9 cellular contexts compared by ENCODE assay signal in the genomic region with DNA sequence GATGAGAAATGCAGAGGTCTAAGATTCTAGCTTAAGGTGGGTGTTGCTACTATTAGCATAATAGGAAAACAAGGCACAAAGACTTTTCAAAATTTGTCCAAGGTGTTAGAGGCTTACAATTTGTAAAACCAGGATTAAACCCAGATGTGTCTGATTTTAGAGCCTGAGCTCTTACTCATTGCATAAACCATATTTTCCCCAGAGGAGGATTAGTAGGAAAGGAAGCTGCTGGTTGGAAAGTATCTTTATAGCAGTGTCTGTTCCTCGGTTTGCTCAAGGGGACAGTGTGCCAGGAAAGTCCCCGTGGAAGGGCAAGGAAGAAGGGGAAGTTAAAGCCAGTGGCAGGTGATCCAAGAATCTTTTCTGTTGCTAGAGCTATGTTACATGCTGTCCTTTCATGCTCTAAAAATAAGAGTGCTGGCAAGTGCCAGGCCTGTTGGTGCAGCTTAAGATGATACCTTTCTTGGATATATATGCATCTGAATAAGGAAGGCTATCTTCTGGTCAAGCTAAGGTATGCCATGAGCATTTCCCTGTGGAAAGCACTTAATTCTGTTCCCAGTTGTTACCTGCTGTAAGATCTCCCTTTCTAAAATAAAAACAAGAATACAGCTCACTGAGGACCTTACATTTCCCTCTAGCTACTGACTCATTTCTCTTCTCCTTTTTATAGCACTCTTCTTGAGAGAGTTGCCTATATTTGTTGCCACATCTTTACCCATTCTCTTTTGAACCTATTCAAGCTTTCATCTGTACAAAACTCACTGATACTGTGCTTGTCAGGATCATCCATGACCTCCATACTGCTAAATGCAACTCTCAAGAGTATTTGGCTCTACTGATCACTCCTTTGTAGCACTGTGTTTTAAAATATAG. TPM values are rescaled to one million over a fixed set of nuclear protein-coding genes. Genes with fewer than 3 reads are reported as not detected.
DNase-seq lines count a peak whose midpoint lies in the region; ATAC-seq lines count a peak whose summit lies in the region.
"Had no signal": no experiment of that assay in that cellular context is flagged by ENCODE, and none has a peak within 500 bp of the region (broad histone marks: within the 10 kb centered on the region; RNA-seq: fewer than 3 reads in every experiment).

No MANE protein-coding gene starts in this region.

- H3K27me3 ChIP-seq in mesenchymal stem cell (ENCODE audit: control insufficient read depth in 1 of 2, insufficient read depth in 1 of 2, low read length in 2 of 2) = no peaks in the 10 kb centered on the region
- H3K27me3 ChIP-seq: sigmoid colon had no signal

- H3K27ac ChIP-seq in mesenchymal stem cell (ENCODE audit: low read length, poor library complexity, severe bottlenecking) = no peak overlapping the region
- H3K27ac ChIP-seq: sigmoid colon had no signal

- no peak overlapping the region for H2BK5ac ChIP-seq in mesenchymal stem cell (ENCODE audit: low read depth, low read length, poor library complexity, severe bottlenecking)

- no peak overlapping the region for H2BK120ac ChIP-seq in mesenchymal stem cell (ENCODE audit: low read depth, low read length)

- H3K27me3 Mint-ChIP-seq in dendritic cell treated with granulocyte-macrophage colony-stimulating factor and Interleukin-4, amounts not matched to agents 40 ng/mL and 50 ng/mL, for 4 days = no peaks in the 10 kb centered on the region

- ATAC-seq in GM19395 (IDR thresholded peaks at IDR 0.05; ENCODE audit: unreplicated experiment) (peak; percentile 70), HG03103 (IDR thresholded peaks at IDR 0.05; ENCODE audit: low read depth, unreplicated experiment) (peak; percentile 63), HG03139 (IDR thresholded peaks at IDR 0.05; ENCODE audit: unreplicated experiment) (no peak), left colon (no peak)

- H3K4me1 ChIP-seq in mesenchymal stem cell (ENCODE audit: control insufficient read depth, insufficient read depth, low read depth, low read length) = peaks cover 3% of the 10 kb centered on the region

- no peak overlapping the region for H3K4ac ChIP-seq in mesenchymal stem cell (ENCODE audit: low read depth in 1 of 2, low read length in 2 of 2)

- H4K91ac ChIP-seq in mesenchymal stem cell (ENCODE audit: low read length) = no peak overlapping the region

- intact Hi-C loops in dendritic cell treated with granulocyte-macrophage colony-stimulating factor and Interleukin-4, amounts not matched to agents 40 ng/mL and 50 ng/mL, for 4 days (cut with micrococcal nuclease) = no loop called here
- intact Hi-C loops in left colon (cut with DNase I, micrococcal nuclease) = no loop called here

- peaks cover 84% of the 10 kb centered on the region for H3K4me1 Mint-ChIP-seq in dendritic cell treated with granulocyte-macrophage colony-stimulating factor and Interleukin-4, amounts not matched to agents 40 ng/mL and 50 ng/mL, for 4 days (ENCODE audit: low read depth)

- H3K18ac ChIP-seq in mesenchymal stem cell (ENCODE audit: low read depth in 1 of 2, low read length in 2 of 2) = no peak overlapping the region

- 63% methylated on average over 2 of the region's 2 CpGs for WGBS in mesenchymal stem cell

- no peaks in the 10 kb centered on the region for H3K9me3 Mint-ChIP-seq in dendritic cell treated with granulocyte-macrophage colony-stimulating factor and Interleukin-4, amounts not matched to agents 40 ng/mL and 50 ng/mL, for 4 days

- H3K9me3 ChIP-seq in mesenchymal stem cell (ENCODE audit: control insufficient read depth, low read length) = no peaks in the 10 kb centered on the region
- H3K9me3 ChIP-seq: sigmoid colon had no signal

- no peak overlapping the region for H3K4me2 ChIP-seq in mesenchymal stem cell (ENCODE audit: low read length, poor library complexity, severe bottlenecking)

- no peak overlapping the region for H2AFZ ChIP-seq in mesenchymal stem cell (ENCODE audit: low read depth, low read length)

- no peak overlapping the region for H3K23ac ChIP-seq in mesenchymal stem cell (ENCODE audit: low read length in 2 of 2)

- H2BK12ac ChIP-seq in mesenchymal stem cell (ENCODE audit: low read length in 2 of 2) = no peak overlapping the region

- no peak overlapping the region for H3K9ac ChIP-seq in mesenchymal stem cell (ENCODE audit: low read length)

- H3K79me1 ChIP-seq in mesenchymal stem cell (replicated peaks; ENCODE audit: low read length, poor library complexity, severe bottlenecking) = peaks cover 16% of the 10 kb centered on the region

- H3K4me3 Mint-ChIP-seq in dendritic cell treated with granulocyte-macrophage colony-stimulating factor and Interleukin-4, amounts not matched to agents 40 ng/mL and 50 ng/mL, for 4 days = peak overlapping the region; percentile 33

- no peak overlapping the region for H3K14ac ChIP-seq in mesenchymal stem cell (ENCODE audit: low read length in 2 of 2)

- peaks cover 8 to 11% of the 10 kb centered on the region in 2 experiments for H3K36me3 ChIP-seq in mesenchymal stem cell (ENCODE audit: control insufficient read depth in 1 of 2, insufficient read depth in 2 of 2, low read depth in 1 of 2, low read length in 2 of 2)
- H3K36me3 ChIP-seq: sigmoid colon had no signal

- peak; percentile 71 for DNase-seq in EH (ENCODE audit: low read depth)
- no peak for DNase-seq in mesenchymal stem cell
- no peak for DNase-seq in occipital lobe (lab: John Stamatoyannopoulos, UW)
- no peak for DNase-seq in left colon
- DNase-seq: sigmoid colon had no signal

- no peak overlapping the region for H2BK15ac ChIP-seq in mesenchymal stem cell (ENCODE audit: low read depth, poor library complexity, severe bottlenecking)

- H3K27ac Mint-ChIP-seq in dendritic cell treated with granulocyte-macrophage colony-stimulating factor and Interleukin-4, amounts not matched to agents 40 ng/mL and 50 ng/mL, for 4 days = peak overlapping the region; percentile 94

- H3K36me3 Mint-ChIP-seq in dendritic cell treated with granulocyte-macrophage colony-stimulating factor and Interleukin-4, amounts not matched to agents 40 ng/mL and 50 ng/mL, for 4 days (ENCODE audit: low read depth) = peaks cover 88% of the 10 kb centered on the region

- H4K8ac ChIP-seq in mesenchymal stem cell (ENCODE audit: low read length) = no peak overlapping the region

- no peak overlapping the region for H2AK5ac ChIP-seq in mesenchymal stem cell (ENCODE audit: low read length, severe bottlenecking)

- peak overlapping the region in 1 of 2 experiments; percentile 51 for H3K4me3 ChIP-seq in mesenchymal stem cell (ENCODE audit: insufficient read depth in 1 of 2, low read depth in 1 of 2, low read length in 2 of 2)
- H3K4me3 ChIP-seq: sigmoid colon had no signal

RNA-seq across cellular contexts. Expression of a gene that starts 8.0 kb away (rescaled TPM):
- polyA plus RNA-seq in mesenchymal stem cell (2013, experiment 1 of 2) = 15.2 TPM
- polyA plus RNA-seq in mesenchymal stem cell (2013, experiment 2 of 2) = 15.5 TPM
- total RNA-seq in occipital lobe (0.62 TPM), left colon (1 to 10 TPM in 1 of 2 donors, under 1 TPM in 1; 0.31 to 1.1 TPM)

Comparison
In these comparisons a context has a peak if more than half of its experiments do, and no peak if none do; other contexts are left out.
1. ATAC-seq: peak in GM19395 (single experiment) and HG03103 (single experiment); none in HG03139 (single experiment) and left colon (single experiment).